8 cellular contexts compared by ENCODE assay signal in the genomic region with DNA sequence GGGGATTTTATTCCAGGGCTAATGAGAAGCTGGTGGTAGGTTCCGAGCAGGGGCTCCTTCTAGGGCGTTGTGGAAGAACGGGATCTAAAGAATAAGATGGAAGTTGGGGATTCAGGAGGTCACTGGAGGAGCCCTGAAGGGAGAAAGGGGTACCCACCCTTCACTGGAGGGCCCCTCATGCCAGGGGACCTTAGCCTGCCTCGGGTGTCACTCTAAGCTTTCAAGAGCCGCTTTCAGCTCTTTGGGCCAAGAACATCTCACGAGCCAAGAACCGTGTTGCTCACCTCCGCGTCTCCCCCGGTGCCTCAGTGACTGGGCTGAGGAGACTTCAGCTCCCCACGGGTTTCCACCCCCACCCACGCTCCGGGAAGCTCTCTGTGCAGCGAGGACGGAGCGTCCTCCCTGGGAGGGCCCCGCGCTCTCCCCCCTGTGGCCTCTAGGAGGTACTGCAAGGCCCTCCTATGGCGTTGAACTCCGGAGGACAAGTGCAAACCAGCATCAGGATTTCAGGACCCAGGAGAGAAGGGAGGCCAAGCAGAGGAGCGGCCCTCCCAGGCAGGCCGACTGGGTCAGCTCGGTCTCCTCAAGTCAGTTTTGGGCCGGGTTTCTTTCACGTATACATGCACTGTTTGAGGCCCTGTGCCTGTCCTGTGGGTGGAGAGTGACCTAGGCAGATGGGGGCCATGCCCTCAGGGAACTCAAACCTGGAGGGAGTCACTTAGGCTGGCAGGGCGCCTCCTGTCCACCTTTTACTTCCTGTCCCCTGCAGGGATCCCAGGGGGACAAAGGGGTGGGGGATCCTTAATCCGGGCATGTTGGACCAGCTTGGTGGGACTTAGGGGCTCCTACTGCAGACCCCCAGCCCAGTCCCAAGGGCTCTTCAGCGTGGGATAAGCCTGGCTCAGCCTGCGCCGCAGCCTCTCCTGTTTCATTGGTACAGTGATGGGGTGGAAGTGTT. TPM values are rescaled to one million over a fixed set of nuclear protein-coding genes. Genes with fewer than 3 reads are reported as not detected.
DNase-seq lines count a peak whose midpoint lies in the region; ATAC-seq lines count a peak whose summit lies in the region.

No MANE protein-coding gene starts in this region.

- peak; percentile 98 for ATAC-seq in left colon
- no peak for ATAC-seq in GM18907 (IDR thresholded peaks at IDR 0.05; ENCODE audit: unreplicated experiment)

- peak; percentile 51 for DNase-seq in activated gamma-delta T cell treated with Interleukin-2 at 50 U/mL for 16 hours
- no peak for DNase-seq in activated gamma-delta T cell (lab: John Stamatoyannopoulos, UW)
- DNase-seq in NCI-H1694 (lab: John Stamatoyannopoulos, UW): peak; percentile 50
- DNase-seq in activated CD4-positive, alpha-beta T cell treated with anti-CD3 and anti-CD28 coated beads for 1 hour: peak; percentile 65
- peak; percentile 51 for DNase-seq in central memory CD4-positive, alpha-beta T cell
- DNase-seq in left colon: peak; percentile 35 to 64
- peak; percentile 83 for DNase-seq in stimulated activated CD4-positive, alpha-beta T cell treated with anti-CD3 and anti-CD28 coated beads, Interleukin-4, amount 100 ng/mL, for 24 hours

- intact Hi-C loops in left colon (cut with DNase I, micrococcal nuclease): loop anchor here in 1 of 2 donors (10.0 kb wide), 1 partner anchor 141 kb away; the partner anchor contains the start of gene FFAR3

RNA-seq across cellular contexts. Expression of gene KRTDAP, which starts 5.1 kb away (rescaled TPM):
- total RNA-seq in left colon: not detected

RNA-seq across cellular contexts. Expression of gene DMKN, which starts 18.1 kb away (rescaled TPM):
- total RNA-seq in left colon: 10 to 100 TPM in 1 of 2 donors, 1 to 10 TPM in 1; 8.8 to 13.8 TPM

RNA-seq across cellular contexts. Expression of gene SBSN, which starts 32.7 kb away (rescaled TPM):
- total RNA-seq in left colon: not detected

RNA-seq across cellular contexts. Expression of gene GAPDHS, which starts 37.9 kb away (rescaled TPM):
- not detected for total RNA-seq in left colon

RNA-seq across cellular contexts. Expression of gene FFAR2, which starts 47.3 kb away (rescaled TPM):
- 1 to 10 TPM; 1.2 to 1.8 TPM for total RNA-seq in left colon
